15 cellular contexts compared by ENCODE assay signal in genomic region chr21:46150491-46151121, GRCh38. TPM values are rescaled to one million over a fixed set of nuclear protein-coding genes. Genes with fewer than 3 reads are reported as not detected.
DNase-seq lines count a peak whose midpoint lies in the region; ATAC-seq and TF ChIP-seq lines count a peak whose summit lies in the region.
"Had no signal": no experiment of that assay in that cellular context is flagged by ENCODE, and none has a peak within 500 bp of the region (broad histone marks: within the 10 kb centered on the region; RNA-seq: fewer than 3 reads in every experiment).

No MANE protein-coding gene starts in this region.

- H3K56ac ChIP-seq in H9 (ENCODE audit: insufficient read length, low read depth, low read length) = no peak overlapping the region

- H3K36me3 Mint-ChIP-seq in H9 (ENCODE audit: insufficient read depth in 1 of 3, low read depth in 3 of 3) = peaks cover 0 to 1% (median 0%) of the 10 kb centered on the region in 3 experiments; a peak in 1 of 7 replicates
- H3K36me3 Mint-ChIP-seq: brain had no signal

- no peak overlapping the region for H4K8ac ChIP-seq in H9 (replicated peaks; ENCODE audit: insufficient read length, low read depth, low read length)

- no peak overlapping the region for H2BK20ac ChIP-seq in H9 (ENCODE audit: low read depth, low read length, poor library complexity, severe bottlenecking)

- no peak overlapping the region for H3T11ph ChIP-seq in H9 (ENCODE audit: low read length)

- H3K79me1 ChIP-seq in H9 (ENCODE audit: insufficient read depth, low read depth, low read length, poor library complexity, severe bottlenecking) = no peaks in the 10 kb centered on the region

- no peaks in the 10 kb centered on the region for H3K9me3 ChIP-seq in BE2C
- no peaks in the 10 kb centered on the region for H3K9me3 ChIP-seq in H9 (ENCODE audit: control insufficient read depth, low read depth, low read length)
- H3K9me3 ChIP-seq: BLaER1 treated with 17β-estradiol and CSF1 and Interleukin-3, amounts not matched to agents 10 nM and 100 nM had no signal

- H3K4ac ChIP-seq in H9 (ENCODE audit: low read depth, low read length) = no peak overlapping the region

- H3K79me2 ChIP-seq in H9 (ENCODE audit: insufficient read depth, low read length) = no peaks in the 10 kb centered on the region

- H3K27me3 Mint-ChIP-seq in H9 (ENCODE audit: low read depth) = no peaks in the 10 kb centered on the region
- H3K27me3 Mint-ChIP-seq: brain had no signal

- WGBS in H9 (ENCODE audit: extremely low coverage, insufficient read length, low lambda C conversion rate) = no CpG with 5 or more reads among the region's 24 CpGs

- peaks cover 2 to 3% of the 10 kb centered on the region in 2 experiments; a peak in 2 of 5 replicates for H3K9me3 Mint-ChIP-seq in H9
- H3K9me3 Mint-ChIP-seq: brain had no signal

- H2BK12ac ChIP-seq in H9 (ENCODE audit: insufficient read length, low read depth, low read length) = no peak overlapping the region

- no peak overlapping the region for H2AFZ ChIP-seq in H9 (ENCODE audit: low read length)

- H3K4me2 ChIP-seq in H9 (ENCODE audit: insufficient read depth, insufficient read length, low read length) = no peak overlapping the region
- H3K4me2 ChIP-seq: BLaER1 treated with 17β-estradiol and CSF1 and Interleukin-3, amounts not matched to agents 10 nM and 100 nM had no signal

- no peaks in the 10 kb centered on the region for H3K36me3 ChIP-seq in BE2C
- H3K36me3 ChIP-seq: BLaER1 treated with 17β-estradiol and CSF1 and Interleukin-3, amounts not matched to agents 10 nM and 100 nM had no signal

- no peak for TF ChIP-seq CTCF in BE2C (IDR thresholded peaks at IDR 0.05; ENCODE audit: low read depth, low read length)
- TF ChIP-seq CTCF in H9 (conservative IDR thresholded peaks at IDR 0.05) = no peak

- no peak overlapping the region for H2AK5ac ChIP-seq in H9 (ENCODE audit: insufficient read length, low read length)

- no peaks in the 10 kb centered on the region for H3K23me2 ChIP-seq in H9 (ENCODE audit: insufficient read length, low read depth, low read length, poor library complexity, severe bottlenecking)

- no peak overlapping the region for H3K23ac ChIP-seq in H9 (ENCODE audit: insufficient read length, low read depth, low read length)

- no peak for ATAC-seq in left cardiac atrium
- no peak for ATAC-seq in GM18858 (IDR thresholded peaks at IDR 0.05; ENCODE audit: unreplicated experiment)
- no peak for ATAC-seq in HG02981 (IDR thresholded peaks at IDR 0.05; ENCODE audit: unreplicated experiment)
- ATAC-seq: activated CD8-positive, alpha-beta T cell treated with anti-CD3 and anti-CD28 coated beads, Interleukin-2, amount 10 ng/mL, durations not matched to agents 7 days and 5 days had no signal

- peak; percentile 7 for DNase-seq in BE2C
- DNase-seq in H9 = peak; percentile 29
- DNase-seq in left cardiac atrium = peak; percentile 18
- DNase-seq in posterior cingulate gyrus = peak in 7 of 10 donors; percentile 4 to 89 (median 40)
- DNase-seq in stimulated activated CD4-positive, alpha-beta T cell treated with anti-CD3 and anti-CD28 coated beads, Interleukin-1b, Interleukin-23, amount 100 ng/mL, for 48 hours = no peak
- DNase-seq: activated CD8-positive, alpha-beta T cell treated with anti-CD3 and anti-CD28 coated beads, Interleukin-2, amount 10 ng/mL, durations not matched to agents 7 days and 5 days; activated gamma-delta T cell; DMS79; NCI-H146; NCI-H345 had no signal

- H3K14ac ChIP-seq in H9 (ENCODE audit: insufficient read depth, low read length) = no peak overlapping the region

- H4K20me1 ChIP-seq in H9 (ENCODE audit: control insufficient read depth, insufficient read depth, insufficient read length) = no peaks in the 10 kb centered on the region
- H4K20me1 ChIP-seq: BLaER1 treated with 17β-estradiol and CSF1 and Interleukin-3, amounts not matched to agents 10 nM and 100 nM had no signal

- H3K4me1 Mint-ChIP-seq in H9 = peaks cover 11 to 16% of the 10 kb centered on the region in 2 experiments

- no peak overlapping the region for H3K9ac ChIP-seq in H9 (ENCODE audit: extremely low read depth, insufficient read length, low read length)
- H3K9ac ChIP-seq: BLaER1 treated with 17β-estradiol and CSF1 and Interleukin-3, amounts not matched to agents 10 nM and 100 nM had no signal

- no peak overlapping the region for H3K18ac ChIP-seq in H9 (ENCODE audit: insufficient read length, low read depth, low read length)

- H3K27ac ChIP-seq in H9 (ENCODE audit: insufficient read length, low read depth, low read length) = no peak overlapping the region
- H3K27ac ChIP-seq: BLaER1 treated with 17β-estradiol and CSF1 and Interleukin-3, amounts not matched to agents 10 nM and 100 nM had no signal

- H2BK15ac ChIP-seq in H9 (ENCODE audit: low read depth, low read length) = no peak overlapping the region

- no peak overlapping the region for H3K4me3 Mint-ChIP-seq in H9
- H3K4me3 Mint-ChIP-seq: activated CD8-positive, alpha-beta T cell treated with anti-CD3 and anti-CD28 coated beads, Interleukin-2, amount 10 ng/mL, durations not matched to agents 7 days and 5 days; brain had no signal

- H3K27me3 ChIP-seq in BE2C (no peaks in the 10 kb centered on the region), H9 (ENCODE audit: insufficient read depth, low read length) (no peaks in the 10 kb centered on the region)
- H3K27me3 ChIP-seq: BLaER1 treated with 17β-estradiol and CSF1 and Interleukin-3, amounts not matched to agents 10 nM and 100 nM had no signal

- H3K4me1 ChIP-seq in BE2C (peaks cover 10% of the 10 kb centered on the region), H9 (ENCODE audit: insufficient read depth, low read length) (no peaks in the 10 kb centered on the region; the same call in 1 of the 2 replicates)

- no peak overlapping the region; a peak in 1 of 7 replicates for H3K27ac Mint-ChIP-seq in H9
- H3K27ac Mint-ChIP-seq: activated CD8-positive, alpha-beta T cell treated with anti-CD3 and anti-CD28 coated beads, Interleukin-2, amount 10 ng/mL, durations not matched to agents 7 days and 5 days; brain had no signal

- H2BK120ac ChIP-seq in H9 (ENCODE audit: low read depth, low read length, poor library complexity, severe bottlenecking) = no peak overlapping the region

- intact Hi-C loops in left cardiac atrium (cut with DNase I) (loop anchor here in 1 of 2 donors (10.0 kb wide), 1 partner anchor 84 kb away; no protein-coding TSS in a partner anchor), posterior cingulate gyrus (cut with DNase I) (no loop called here)

- H2BK5ac ChIP-seq in H9 (ENCODE audit: insufficient read length, low read length) = no peak overlapping the region

- no peak overlapping the region for H3K4me3 ChIP-seq in BE2C (ENCODE audit: low read depth, low read length)
- H3K4me3 ChIP-seq: BLaER1 treated with 17β-estradiol and CSF1 and Interleukin-3, amounts not matched to agents 10 nM and 100 nM had no signal

- H4K5ac ChIP-seq in H9 (ENCODE audit: insufficient read length, low read depth, low read length) = no peak overlapping the region

- no peak overlapping the region for H4K91ac ChIP-seq in H9 (ENCODE audit: insufficient read length, low read depth, low read length)

RNA-seq across cellular contexts. Expression of gene FTCD, which starts 4.8 kb away (rescaled TPM):
- 3.1 TPM for polyA plus RNA-seq in BE2C (2012; ENCODE audit: insufficient read depth, insufficient read length, low read depth)
- 6.7 and 6.8 TPM in 2 replicates for total RNA-seq in H9 (2021)
- total RNA-seq in left cardiac atrium = 1 to 10 TPM in 1 of 2 donors, under 1 TPM in 1; 0.68 to 1.6 TPM
- total RNA-seq: SK-MEL-5 had no signal

RNA-seq across cellular contexts. Expression of gene SPATC1L, which starts 33.7 kb away (rescaled TPM):
- polyA plus RNA-seq in BE2C (2012; ENCODE audit: insufficient read depth, insufficient read length, low read depth) = 29.5 TPM
- total RNA-seq in H9 (2021) (32.8 and 36.0 TPM in 2 replicates), left cardiac atrium (10 to 100 TPM in 1 of 2 donors, 1 to 10 TPM in 1; 10.0 to 11.0 TPM)

RNA-seq across cellular contexts. Expression of gene COL6A2, which starts 52.7 kb away (rescaled TPM):
- polyA plus RNA-seq in BE2C (2012; ENCODE audit: insufficient read depth, insufficient read length, low read depth) = 14.8 TPM
- total RNA-seq in H9 (2021) = 124 and 129 TPM in 2 replicates
- total RNA-seq in left cardiac atrium = 100 to 1,000 TPM; 330 to 350 TPM
